2 cellular contexts compared by ENCODE assay signal in the genomic region with DNA sequence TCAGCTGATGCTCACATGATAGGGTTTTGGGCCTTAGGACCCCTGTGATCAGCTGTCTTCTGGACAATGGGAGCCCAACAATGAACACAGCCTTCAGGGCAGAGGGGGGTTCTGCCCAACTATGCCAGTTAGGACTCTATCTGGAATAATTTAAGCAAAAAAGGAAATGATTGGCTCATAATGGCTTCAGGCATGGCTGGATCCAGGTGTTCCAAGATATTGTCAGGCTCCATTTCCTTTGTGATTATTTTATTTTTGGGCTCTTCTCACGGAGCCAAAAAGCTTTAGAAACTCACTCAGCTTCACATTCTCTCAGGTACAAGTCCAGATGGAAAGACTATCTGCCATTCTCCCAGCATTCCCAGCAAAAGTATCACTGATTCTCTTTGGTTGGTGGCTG.
TF ChIP-seq lines count a peak whose summit lies in the region.

No MANE protein-coding gene starts in this region.

TF ChIP-seq in IMR-90, 13 proteins besides CTCF, POLR2A, EP300 and RAD21:
- no peak for TF ChIP-seq SMC3 (IDR thresholded peaks at IDR 0.05; ENCODE audit: low read depth, low read length)
- no peak for TF ChIP-seq BHLHE40 (IDR thresholded peaks at IDR 0.05; ENCODE audit: low read depth, low read length)
- no peak for TF ChIP-seq MXI1 (IDR thresholded peaks at IDR 0.05; ENCODE audit: borderline replicate concordance, low read depth, low read length)
- TF ChIP-seq FOS (IDR thresholded peaks at IDR 0.05; ENCODE audit: low read depth, low read length) = no peak
- TF ChIP-seq, protein P1, sequence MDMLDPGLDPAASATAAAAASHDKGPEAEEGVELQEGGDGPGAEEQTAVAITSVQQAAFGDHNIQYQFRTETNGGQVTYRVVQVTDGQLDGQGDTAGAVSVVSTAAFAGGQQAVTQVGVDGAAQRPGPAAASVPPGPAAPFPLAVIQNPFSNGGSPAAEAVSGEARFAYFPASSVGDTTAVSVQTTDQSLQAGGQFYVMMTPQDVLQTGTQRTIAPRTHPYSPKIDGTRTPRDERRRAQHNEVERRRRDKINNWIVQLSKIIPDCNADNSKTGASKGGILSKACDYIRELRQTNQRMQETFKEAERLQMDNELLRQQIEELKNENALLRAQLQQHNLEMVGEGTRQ (IDR thresholded peaks at IDR 0.05; ENCODE audit: low read depth, low read length) = no peak
- no peak for TF ChIP-seq MAFK (IDR thresholded peaks at IDR 0.05; ENCODE audit: low read depth, low read length)
- TF ChIP-seq RFX5 (IDR thresholded peaks at IDR 0.05; ENCODE audit: low read depth, low read length) = no peak
- TF ChIP-seq, protein P2, sequence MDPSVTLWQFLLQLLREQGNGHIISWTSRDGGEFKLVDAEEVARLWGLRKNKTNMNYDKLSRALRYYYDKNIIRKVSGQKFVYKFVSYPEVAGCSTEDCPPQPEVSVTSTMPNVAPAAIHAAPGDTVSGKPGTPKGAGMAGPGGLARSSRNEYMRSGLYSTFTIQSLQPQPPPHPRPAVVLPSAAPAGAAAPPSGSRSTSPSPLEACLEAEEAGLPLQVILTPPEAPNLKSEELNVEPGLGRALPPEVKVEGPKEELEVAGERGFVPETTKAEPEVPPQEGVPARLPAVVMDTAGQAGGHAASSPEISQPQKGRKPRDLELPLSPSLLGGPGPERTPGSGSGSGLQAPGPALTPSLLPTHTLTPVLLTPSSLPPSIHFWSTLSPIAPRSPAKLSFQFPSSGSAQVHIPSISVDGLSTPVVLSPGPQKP (IDR thresholded peaks at IDR 0.05; ENCODE audit: borderline replicate concordance, low read depth, low read length) = no peak
- no peak for TF ChIP-seq CEBPB (IDR thresholded peaks at IDR 0.05; ENCODE audit: low read depth, low read length)
- no peak for TF ChIP-seq MAZ (IDR thresholded peaks at IDR 0.05; ENCODE audit: borderline replicate concordance, low read depth, low read length)
- no peak for TF ChIP-seq CHD1 (IDR thresholded peaks at IDR 0.05; ENCODE audit: low read depth, low read length)

TF ChIP-seq in liver, 16 proteins besides CTCF, POLR2A, EP300 and RAD21:
- TF ChIP-seq JUND (IDR thresholded peaks at IDR 0.05) (no peak), SP1 (IDR thresholded peaks at IDR 0.05) (no peak), FOXA1 (IDR thresholded peaks at IDR 0.05) (no peak), YY1 (IDR thresholded peaks at IDR 0.05) (no peak), HNF4A (conservative IDR thresholded peaks at IDR 0.05) (no peak), RXRA (IDR thresholded peaks at IDR 0.05) (no peak), GABPA (IDR thresholded peaks at IDR 0.05 in 1 of 2, conservative IDR thresholded peaks at IDR 0.05 in 1 of 2) (no peak), FOXA2 (IDR thresholded peaks at IDR 0.05) (no peak), HNF4G (IDR thresholded peaks at IDR 0.05) (no peak)
- TF ChIP-seq, protein P3, sequence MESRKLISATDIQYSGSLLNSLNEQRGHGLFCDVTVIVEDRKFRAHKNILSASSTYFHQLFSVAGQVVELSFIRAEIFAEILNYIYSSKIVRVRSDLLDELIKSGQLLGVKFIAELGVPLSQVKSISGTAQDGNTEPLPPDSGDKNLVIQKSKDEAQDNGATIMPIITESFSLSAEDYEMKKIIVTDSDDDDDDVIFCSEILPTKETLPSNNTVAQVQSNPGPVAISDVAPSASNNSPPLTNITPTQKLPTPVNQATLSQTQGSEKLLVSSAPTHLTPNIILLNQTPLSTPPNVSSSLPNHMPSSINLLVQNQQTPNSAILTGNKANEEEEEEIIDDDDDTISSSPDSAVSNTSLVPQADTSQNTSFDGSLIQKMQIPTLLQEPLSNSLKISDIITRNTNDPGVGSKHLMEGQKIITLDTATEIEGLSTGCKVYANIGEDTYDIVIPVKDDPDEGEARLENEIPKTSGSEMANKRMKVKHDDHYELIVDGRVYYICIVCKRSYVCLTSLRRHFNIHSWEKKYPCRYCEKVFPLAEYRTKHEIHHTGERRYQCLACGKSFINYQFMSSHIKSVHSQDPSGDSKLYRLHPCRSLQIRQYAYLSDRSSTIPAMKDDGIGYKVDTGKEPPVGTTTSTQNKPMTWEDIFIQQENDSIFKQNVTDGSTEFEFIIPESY (IDR thresholded peaks at IDR 0.05) = no peak
- TF ChIP-seq, protein P4, sequence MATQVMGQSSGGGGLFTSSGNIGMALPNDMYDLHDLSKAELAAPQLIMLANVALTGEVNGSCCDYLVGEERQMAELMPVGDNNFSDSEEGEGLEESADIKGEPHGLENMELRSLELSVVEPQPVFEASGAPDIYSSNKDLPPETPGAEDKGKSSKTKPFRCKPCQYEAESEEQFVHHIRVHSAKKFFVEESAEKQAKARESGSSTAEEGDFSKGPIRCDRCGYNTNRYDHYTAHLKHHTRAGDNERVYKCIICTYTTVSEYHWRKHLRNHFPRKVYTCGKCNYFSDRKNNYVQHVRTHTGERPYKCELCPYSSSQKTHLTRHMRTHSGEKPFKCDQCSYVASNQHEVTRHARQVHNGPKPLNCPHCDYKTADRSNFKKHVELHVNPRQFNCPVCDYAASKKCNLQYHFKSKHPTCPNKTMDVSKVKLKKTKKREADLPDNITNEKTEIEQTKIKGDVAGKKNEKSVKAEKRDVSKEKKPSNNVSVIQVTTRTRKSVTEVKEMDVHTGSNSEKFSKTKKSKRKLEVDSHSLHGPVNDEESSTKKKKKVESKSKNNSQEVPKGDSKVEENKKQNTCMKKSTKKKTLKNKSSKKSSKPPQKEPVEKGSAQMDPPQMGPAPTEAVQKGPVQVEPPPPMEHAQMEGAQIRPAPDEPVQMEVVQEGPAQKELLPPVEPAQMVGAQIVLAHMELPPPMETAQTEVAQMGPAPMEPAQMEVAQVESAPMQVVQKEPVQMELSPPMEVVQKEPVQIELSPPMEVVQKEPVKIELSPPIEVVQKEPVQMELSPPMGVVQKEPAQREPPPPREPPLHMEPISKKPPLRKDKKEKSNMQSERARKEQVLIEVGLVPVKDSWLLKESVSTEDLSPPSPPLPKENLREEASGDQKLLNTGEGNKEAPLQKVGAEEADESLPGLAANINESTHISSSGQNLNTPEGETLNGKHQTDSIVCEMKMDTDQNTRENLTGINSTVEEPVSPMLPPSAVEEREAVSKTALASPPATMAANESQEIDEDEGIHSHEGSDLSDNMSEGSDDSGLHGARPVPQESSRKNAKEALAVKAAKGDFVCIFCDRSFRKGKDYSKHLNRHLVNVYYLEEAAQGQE (IDR thresholded peaks at IDR 0.05) = no peak
- TF ChIP-seq, protein P5, sequence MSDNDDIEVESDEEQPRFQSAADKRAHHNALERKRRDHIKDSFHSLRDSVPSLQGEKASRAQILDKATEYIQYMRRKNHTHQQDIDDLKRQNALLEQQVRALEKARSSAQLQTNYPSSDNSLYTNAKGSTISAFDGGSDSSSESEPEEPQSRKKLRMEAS (IDR thresholded peaks at IDR 0.05) = no peak
- TF ChIP-seq, protein P6, sequence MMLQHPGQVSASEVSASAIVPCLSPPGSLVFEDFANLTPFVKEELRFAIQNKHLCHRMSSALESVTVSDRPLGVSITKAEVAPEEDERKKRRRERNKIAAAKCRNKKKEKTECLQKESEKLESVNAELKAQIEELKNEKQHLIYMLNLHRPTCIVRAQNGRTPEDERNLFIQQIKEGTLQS (IDR thresholded peaks at IDR 0.05) = no peak
